1 cellular context compared by ENCODE assay signal in genomic region chr20:49868538-49868937, GRCh38.
TF ChIP-seq lines count a peak whose summit lies in the region.

No MANE protein-coding gene starts in this region.

TF ChIP-seq in GM23338, 12 proteins besides CTCF, POLR2A, EP300 and RAD21 (continued from another document):
- TF ChIP-seq ZNF462 (CRISPR knock-in tag; IDR thresholded peaks at IDR 0.05) = no peak
- no peak for TF ChIP-seq CREB1 (CRISPR knock-in tag; IDR thresholded peaks at IDR 0.05; ENCODE audit: low read depth)
- TF ChIP-seq EZH2 (IDR thresholded peaks at IDR 0.05; ENCODE audit: low read depth, unreplicated experiment) = no peak
- no peak for TF ChIP-seq EZH2phosphoT487 (IDR thresholded peaks at IDR 0.05; ENCODE audit: unreplicated experiment)
- no peak for TF ChIP-seq JUNB (IDR thresholded peaks at IDR 0.05; ENCODE audit: unreplicated experiment)
- TF ChIP-seq NANOG (IDR thresholded peaks at IDR 0.05; ENCODE audit: borderline replicate concordance) = no peak
- TF ChIP-seq ZNF331 (CRISPR knock-in tag; IDR thresholded peaks at IDR 0.05; ENCODE audit: low read depth) = no peak
- TF ChIP-seq REST (IDR thresholded peaks at IDR 0.05; ENCODE audit: unreplicated experiment) = no peak
